In genomic region chr22:30425327-30425615, GRCh38 we compare ENCODE assay signal across 1 cellular context.
TF ChIP-seq lines count a peak whose summit lies in the region.

No MANE protein-coding gene starts in this region.

TF ChIP-seq in SK-N-SH treated with all-trans-retinoic acid at 6 μM for 48 hours, 23 proteins besides CTCF, POLR2A, EP300 and RAD21 (continued from another document):
- no peak for TF ChIP-seq TSHZ2 (CRISPR knock-in tag; IDR thresholded peaks at IDR 0.05)
- no peak for TF ChIP-seq CREB5 (CRISPR knock-in tag; IDR thresholded peaks at IDR 0.05; ENCODE audit: low read depth)
